Comparison of ENCODE assay signal across 8 cellular contexts in genomic region chr9:137406876-137407589, GRCh38. TPM values are rescaled to one million over a fixed set of nuclear protein-coding genes. Genes with fewer than 3 reads are reported as not detected.
DNase-seq lines count a peak whose midpoint lies in the region; ATAC-seq and TF ChIP-seq lines count a peak whose summit lies in the region.

No MANE protein-coding gene starts in this region.

- no TSS peak for BruUV-seq in IMR-90 (replicated peaks; lab: Mats Ljungman, UMichigan)

- no peaks in the 10 kb centered on the region for H3K79me2 ChIP-seq in DOHH2 (ENCODE audit: control insufficient read depth, low read length)

- H4K91ac ChIP-seq in IMR-90 (ENCODE audit: insufficient read depth, low read depth, low read length), result no peak overlapping the region

- no peak overlapping the region for H2AK5ac ChIP-seq in IMR-90 (ENCODE audit: low read depth, low read length)

- H3K79me1 ChIP-seq in IMR-90 (ENCODE audit: low read depth in 1 of 2, low read length in 2 of 2), result peaks cover 2 to 15% of the 10 kb centered on the region in 2 experiments

- TF ChIP-seq POLR2A in IMR-90 (IDR thresholded peaks at IDR 0.05; ENCODE audit: low read depth, low read length), result no peak

- H3K4me3 ChIP-seq in DOHH2 (ENCODE audit: low read length), result no peak overlapping the region
- H3K4me3 ChIP-seq in IMR-90 (ENCODE audit: insufficient read depth, low read depth, low read length), result peak overlapping the region; percentile 31

- H3F3A ChIP-seq in DOHH2 (ENCODE audit: control insufficient read depth, insufficient read depth), result no peaks in the 10 kb centered on the region

- POLR2A ChIA-PET in IMR-90 (lab: Charles Lee; ENCODE audit: unreplicated experiment), result no interaction called here

- no peak overlapping the region for H2BK120ac ChIP-seq in IMR-90 (ENCODE audit: low read depth, low read length)

- no peak overlapping the region for H4K5ac ChIP-seq in IMR-90 (ENCODE audit: low read depth, low read length)

- in situ Hi-C loops in IMR-90 (cut with MboI; ENCODE audit: low sequenced_read_pairs), result no loop called here

- TF ChIP-seq CTCF in DOHH2 (IDR thresholded peaks at IDR 0.05; ENCODE audit: low read depth, low read length, poor library complexity, severe bottlenecking) (peak; percentile 46), IMR-90 (conservative IDR thresholded peaks at IDR 0.05; ENCODE audit: low read depth, low read length) (peak; percentile 84)

- H3K4me2 ChIP-seq in DOHH2 (ENCODE audit: low read length) (no peak overlapping the region), IMR-90 (ENCODE audit: low read depth, low read length) (peak overlapping the region; percentile 68)

- DNase-seq in IMR-90 (peak; percentile 44), cerebellum (ENCODE audit: low spot score) (peak; percentile 70), kidney tubule cell (ENCODE audit: low spot score) (peak; percentile 53), NK-92 (lab: John Stamatoyannopoulos, UW; ENCODE audit: unreplicated experiment) (no peak)
- peak; percentile 48 for DNase-seq in activated CD4-positive, alpha-beta T cell treated with anti-CD3 and anti-CD28 coated beads for 1 hour
- DNase-seq in stimulated activated CD4-positive, alpha-beta T cell treated with anti-CD3 and anti-CD28 coated beads, Interleukin-1b, Interleukin-23, amount 100 ng/mL, for 48 hours, result peak; percentile 66

- intact Hi-C loops in IMR-90 (cut with micrococcal nuclease), result loop anchor here (2.0 kb wide), 1 partner anchor 106 kb away; no protein-coding TSS in a partner anchor

- H2AK9ac ChIP-seq in IMR-90 (replicated peaks; ENCODE audit: low read depth, low read length, poor library complexity), result peak overlapping the region; percentile 84

- CTCF ChIA-PET in IMR-90 (lab: Yijun Ruan, JAX), result interaction anchor here (0.7 kb wide), 1 partner anchor 114 kb away, joined by 5 read pairs; no protein-coding TSS in a partner anchor

- no peaks in the 10 kb centered on the region for H3K9me2 ChIP-seq in DOHH2 (replicated peaks; ENCODE audit: control insufficient read depth, low read length)

- H3K27me3 ChIP-seq in DOHH2 (ENCODE audit: control insufficient read depth, low read length) (peaks cover 11% of the 10 kb centered on the region), IMR-90 (ENCODE audit: control insufficient read depth, insufficient read depth, low read length) (no peaks in the 10 kb centered on the region)

- H3K23ac ChIP-seq in IMR-90 (ENCODE audit: low read depth, low read length), result no peak overlapping the region

- H3K14ac ChIP-seq in IMR-90 (replicated peaks; ENCODE audit: low read depth, low read length), result no peak overlapping the region

- H2AFZ ChIP-seq in IMR-90 (replicated peaks; ENCODE audit: low read length, poor library complexity), result peak overlapping the region; percentile 69

- H3K9me3 ChIP-seq in DOHH2 (ENCODE audit: control insufficient read depth, insufficient read depth, low read length), result no peaks in the 10 kb centered on the region
- H3K9me3 ChIP-seq in IMR-90 (ENCODE audit: control insufficient read depth, insufficient read depth, low read length), result no peaks in the 10 kb centered on the region

- ATAC-seq in IMR-90 (ENCODE audit: low read depth) (peak; percentile 94), HG03565 (IDR thresholded peaks at IDR 0.05; ENCODE audit: unreplicated experiment) (no peak)

- no peaks in the 10 kb centered on the region for H3K36me3 ChIP-seq in DOHH2 (ENCODE audit: control insufficient read depth, low read length)
- H3K36me3 ChIP-seq in IMR-90 (ENCODE audit: control insufficient read depth, insufficient read depth, low read length), result no peaks in the 10 kb centered on the region

- H4K20me1 ChIP-seq in DOHH2 (ENCODE audit: control insufficient read depth, insufficient read depth, low read depth, low read length), result peaks cover 4% of the 10 kb centered on the region; the same call in 1 of the 2 replicates
- H4K20me1 ChIP-seq in IMR-90 (ENCODE audit: insufficient read depth, low read length), result no peaks in the 10 kb centered on the region

- H3K4me1 ChIP-seq in DOHH2 (ENCODE audit: control insufficient read depth, low read length) (peaks cover 29% of the 10 kb centered on the region), IMR-90 (ENCODE audit: control insufficient read depth, insufficient read depth, low read length) (peaks cover 20% of the 10 kb centered on the region)

- H3K18ac ChIP-seq in IMR-90 (ENCODE audit: low read depth, low read length), result no peak overlapping the region

- peak; percentile 83 for TF ChIP-seq RAD21 in IMR-90 (IDR thresholded peaks at IDR 0.05; ENCODE audit: low read length)

- H2BK5ac ChIP-seq in IMR-90 (ENCODE audit: low read depth, low read length, poor library complexity, severe bottlenecking), result no peak overlapping the region

- peak overlapping the region; percentile 44; the same call in 1 of the 2 replicates for H3K4ac ChIP-seq in IMR-90 (ENCODE audit: low read depth, low read length)

- no peak overlapping the region for H2BK15ac ChIP-seq in IMR-90 (ENCODE audit: low read depth, low read length)

- peaks cover 1% of the 10 kb centered on the region for H3K9me1 ChIP-seq in IMR-90 (ENCODE audit: insufficient read depth, low read length)

- H4K8ac ChIP-seq in IMR-90 (ENCODE audit: low read depth in 2 of 2, low read length in 2 of 2), result no peak overlapping the region

- no peak overlapping the region for H3K27ac ChIP-seq in DOHH2 (ENCODE audit: low read depth, low read length)
- no peak overlapping the region for H3K27ac ChIP-seq in IMR-90 (ENCODE audit: insufficient read depth, low read length)

- no peak overlapping the region for H2BK20ac ChIP-seq in IMR-90 (ENCODE audit: low read depth, low read length)

- H3K56ac ChIP-seq in IMR-90 (ENCODE audit: extremely low read depth, insufficient read depth, low read length), result no peak overlapping the region

- WGBS in IMR-90 (ENCODE audit: extremely low coverage in 2 of 2, insufficient read length in 1 of 2), 2 experiments, result 5% methylated on average over 27 of the region's 63 CpGs; no CpG with 5 or more reads in 1 of the 2 experiments

- dilution Hi-C loops in IMR-90 (cut with HindIII; ENCODE audit: low sequenced_read_pairs, unreplicated experiment), result no loop called here

- peak overlapping the region; percentile 26; the same call in 1 of the 2 replicates for H3K9ac ChIP-seq in IMR-90 (ENCODE audit: low read depth, low read length)

TF ChIP-seq in IMR-90, 13 proteins besides CTCF, POLR2A, EP300 and RAD21:
- peak; percentile 82; the same call in 1 of the 2 replicates for TF ChIP-seq MAZ (IDR thresholded peaks at IDR 0.05; ENCODE audit: borderline replicate concordance, low read depth, low read length)
- no peak for TF ChIP-seq CEBPB (IDR thresholded peaks at IDR 0.05; ENCODE audit: low read depth, low read length)
- peak; percentile 66 for TF ChIP-seq SMC3 (IDR thresholded peaks at IDR 0.05; ENCODE audit: low read depth, low read length)
- no peak for TF ChIP-seq ELK1 (IDR thresholded peaks at IDR 0.05; ENCODE audit: borderline replicate concordance, low read depth, low read length)
- no peak for TF ChIP-seq MXI1 (IDR thresholded peaks at IDR 0.05; ENCODE audit: borderline replicate concordance, low read depth, low read length)
- no peak for TF ChIP-seq FOS (IDR thresholded peaks at IDR 0.05; ENCODE audit: low read depth, low read length)

RNA-seq across cellular contexts. Expression of gene EXD3, which starts 15.9 kb away (rescaled TPM):
- total RNA-seq in IMR-90 (2012; rRNA removed) (1.1 and 1.7 TPM in 2 replicates), cerebellum (15.2 TPM)
- polyA plus RNA-seq in IMR-90 (2012; rRNA removed), result 7.4 and 10.2 TPM in 2 replicates
- polyA plus RNA-seq in IMR-90 (2012; cell fraction: cytosol; rRNA removed), result 5.4 and 9.9 TPM in 2 replicates
- polyA plus RNA-seq in IMR-90 (2012; cell fraction: nucleus; rRNA removed; ENCODE audit: low replicate concordance), result 24.4 and 50.7 TPM in 2 replicates

RNA-seq across cellular contexts. Expression of gene NOXA1, which starts 16.2 kb away (rescaled TPM):
- not detected in 2 replicates for total RNA-seq in IMR-90 (2012; rRNA removed)
- polyA plus RNA-seq in IMR-90 (2012; rRNA removed), result 0.16 and 0.17 TPM in 2 replicates
- 0.08 and 0.25 TPM in 2 replicates for polyA plus RNA-seq in IMR-90 (2012; cell fraction: cytosol; rRNA removed)
- 1.3 and 3.4 TPM in 2 replicates for polyA plus RNA-seq in IMR-90 (2012; cell fraction: nucleus; rRNA removed; ENCODE audit: low replicate concordance)
- total RNA-seq in cerebellum, result 1.5 TPM

RNA-seq across cellular contexts. Expression of gene ENTPD8, which starts 34.1 kb away (rescaled TPM):
- not detected in 2 replicates for total RNA-seq in IMR-90 (2012; rRNA removed)
- 0.07 TPM in 2 replicates for polyA plus RNA-seq in IMR-90 (2012; rRNA removed)
- polyA plus RNA-seq in IMR-90 (2012; cell fraction: cytosol; rRNA removed), result 0.06 and 0.11 TPM in 2 replicates
- polyA plus RNA-seq in IMR-90 (2012; cell fraction: nucleus; rRNA removed; ENCODE audit: low replicate concordance), result 0.37 and 0.78 TPM in 2 replicates
- total RNA-seq in cerebellum, result 0.09 TPM

RNA-seq across cellular contexts. Expression of gene NSMF, which starts 52.1 kb away (rescaled TPM):
- 7.7 and 10.0 TPM in 2 replicates for total RNA-seq in IMR-90 (2012; rRNA removed)
- polyA plus RNA-seq in IMR-90 (2012; rRNA removed), result 40.9 and 45.9 TPM in 2 replicates
- 26.6 and 33.5 TPM in 2 replicates for polyA plus RNA-seq in IMR-90 (2012; cell fraction: cytosol; rRNA removed)
- polyA plus RNA-seq in IMR-90 (2012; cell fraction: nucleus; rRNA removed; ENCODE audit: low replicate concordance), result 116 and 241 TPM in 2 replicates
- total RNA-seq in cerebellum, result 26.7 TPM
